10 cellular contexts compared by ENCODE assay signal in the genomic region with DNA sequence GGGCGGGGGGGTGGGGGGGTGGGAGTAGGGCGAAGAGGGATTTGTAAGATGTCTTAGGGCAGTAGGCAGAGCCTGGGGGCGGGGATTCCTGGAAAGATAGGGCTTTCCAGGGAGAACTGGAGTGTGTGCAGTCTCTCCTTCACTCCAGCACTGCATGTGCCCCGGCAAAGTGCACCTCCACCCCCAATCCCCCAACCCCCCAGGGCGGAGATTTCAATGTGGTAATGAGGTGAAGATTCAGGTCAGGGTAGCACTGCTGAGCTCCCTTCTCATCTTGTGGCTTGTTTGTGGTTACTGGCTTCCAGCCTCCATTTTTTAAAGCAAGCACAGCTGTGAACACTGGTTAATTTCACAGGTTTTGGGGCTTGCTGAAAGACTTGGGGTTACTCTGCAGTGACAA. TPM values are rescaled to one million over a fixed set of nuclear protein-coding genes. Genes with fewer than 3 reads are reported as not detected.
DNase-seq lines count a peak whose midpoint lies in the region; ATAC-seq and TF ChIP-seq lines count a peak whose summit lies in the region.
"Had no signal": no experiment of that assay in that cellular context is flagged by ENCODE, and none has a peak within 500 bp of the region (broad histone marks: within the 10 kb centered on the region; RNA-seq: fewer than 3 reads in every experiment).

No MANE protein-coding gene starts in this region.

- 15 to 19% methylated on average over 3 to 5 of the region's 5 CpGs for WGBS in body of pancreas, 2 donors
- WGBS in psoas muscle, 3 donors, result 24 to 55% (median 33%) methylated on average over 5 of the region's 5 CpGs
- 40% methylated on average over 5 of the region's 5 CpGs for WGBS in esophagus muscularis mucosa

- TF ChIP-seq EP300 in esophagus muscularis mucosa (IDR thresholded peaks at IDR 0.05), result no peak

- H3K4me1 Mint-ChIP-seq in CD8-positive, alpha-beta T cell (ENCODE audit: low read depth), result peaks cover 32% of the 10 kb centered on the region
- peaks cover 24% of the 10 kb centered on the region for H3K4me1 Mint-ChIP-seq in activated T-cell treated with anti-CD3 and anti-CD28 coated beads, Interleukin-2, amount 50 U/mL, for 4 hours (ENCODE audit: low read depth)
- peaks cover 6 to 12% (median 7%) of the 10 kb centered on the region in 3 donors for H3K4me1 Mint-ChIP-seq in naive B cell

- H3K27ac Mint-ChIP-seq in CD8-positive, alpha-beta T cell, result no peak overlapping the region
- H3K27ac Mint-ChIP-seq in naive B cell, result no peak overlapping the region

- no peak overlapping the region for H3K4me3 ChIP-seq in CD8-positive, alpha-beta T cell (ENCODE audit: low read depth, low read length)
- H3K4me3 ChIP-seq in HUES6 (ENCODE audit: low read depth, low read length) (peak overlapping the region; percentile 35), body of pancreas (no peak overlapping the region), psoas muscle (no peak overlapping the region), esophagus muscularis mucosa (no peak overlapping the region)

- TF ChIP-seq POLR2A in body of pancreas (IDR thresholded peaks at IDR 0.05), result no peak
- no peak for TF ChIP-seq POLR2A in esophagus muscularis mucosa (IDR thresholded peaks at IDR 0.05; ENCODE audit: low read depth)

- no peaks in the 10 kb centered on the region for H3K9me3 ChIP-seq in CD8-positive, alpha-beta T cell (ENCODE audit: low read length)
- H3K9me3 ChIP-seq in HUES6 (ENCODE audit: control insufficient read depth, insufficient read depth, low read depth, low read length) (no peaks in the 10 kb centered on the region), body of pancreas (no peaks in the 10 kb centered on the region), psoas muscle (no peaks in the 10 kb centered on the region), esophagus muscularis mucosa (no peaks in the 10 kb centered on the region)

- CTCF ChIA-PET in CD8-positive, alpha-beta T cell (lab: Charles Lee), result interaction anchor here (0.7 kb wide), 1 partner anchor 108 kb away, joined by 3 read pairs; no protein-coding TSS in a partner anchor

- POLR2A ChIA-PET in CD8-positive, alpha-beta T cell (lab: Charles Lee), result interaction anchor here (1.0 to 2.2 kb wide), 2 partner anchors 18 to 51 kb away, joined by 3 to 9 read pairs; partner anchors contain the start of genes PCED1A and VPS16

- peak; percentile 87 for ATAC-seq in CD8-positive, alpha-beta T cell
- peak; percentile 64 to 69 for ATAC-seq in activated T-cell treated with anti-CD3 and anti-CD28 coated beads, Interleukin-2, amount 50 U/mL, for 4 hours
- peak; percentile 27 to 59 for ATAC-seq in naive B cell (ENCODE audit: low read depth in 2 of 2)
- ATAC-seq in body of pancreas, result no peak
- ATAC-seq in psoas muscle, result no peak
- ATAC-seq in HG03457 (IDR thresholded peaks at IDR 0.05; ENCODE audit: unreplicated experiment), result no peak

- intact Hi-C loops in CD8-positive, alpha-beta T cell (cut with DNase I, micrococcal nuclease), result no loop called here
- intact Hi-C loops in body of pancreas (cut with DNase I) (no loop called here), psoas muscle (cut with DNase I) (no loop called here), esophagus muscularis mucosa (cut with DNase I) (no loop called here)

- H3K9ac ChIP-seq in HUES6 (ENCODE audit: low read length), result no peak overlapping the region

- peak; percentile 15 to 72 (median 28) for DNase-seq in CD8-positive, alpha-beta T cell
- no peak for DNase-seq in activated T-cell treated with anti-CD3 and anti-CD28 coated beads, Interleukin-2, amount 50 U/mL, for 4 hours
- no peak for DNase-seq in naive B cell
- no peak for DNase-seq in body of pancreas
- DNase-seq in psoas muscle, result no peak
- no peak for DNase-seq in esophagus muscularis mucosa (ENCODE audit: extremely low spot score)
- DNase-seq: stimulated activated CD4-positive, alpha-beta T cell treated with anti-CD3 and anti-CD28 coated beads, Interleukin-4, amount 100 ng/mL, for 1 hour had no signal

- no peaks in the 10 kb centered on the region for H3K36me3 Mint-ChIP-seq in CD8-positive, alpha-beta T cell
- no peaks in the 10 kb centered on the region for H3K36me3 Mint-ChIP-seq in activated T-cell treated with anti-CD3 and anti-CD28 coated beads, Interleukin-2, amount 50 U/mL, for 4 hours (ENCODE audit: insufficient read depth)
- peaks cover 4 to 9% of the 10 kb centered on the region in 2 donors for H3K36me3 Mint-ChIP-seq in naive B cell

- H3K4me1 ChIP-seq in CD8-positive, alpha-beta T cell (ENCODE audit: insufficient read depth, low read length), result peaks cover 28% of the 10 kb centered on the region
- H3K4me1 ChIP-seq in HUES6 (ENCODE audit: control insufficient read depth, insufficient read depth, low read length) (peaks cover 15% of the 10 kb centered on the region), body of pancreas (peaks cover 4% of the 10 kb centered on the region), psoas muscle (no peaks in the 10 kb centered on the region), esophagus muscularis mucosa (peaks cover 0 to 14% (median 13%) of the 10 kb centered on the region in 4 donors)

- peaks cover 10% of the 10 kb centered on the region for H3K27me3 Mint-ChIP-seq in CD8-positive, alpha-beta T cell (ENCODE audit: low read depth)
- peaks cover 26% of the 10 kb centered on the region for H3K27me3 Mint-ChIP-seq in activated T-cell treated with anti-CD3 and anti-CD28 coated beads, Interleukin-2, amount 50 U/mL, for 4 hours (ENCODE audit: low read depth)
- peaks cover 20 to 62% (median 35%) of the 10 kb centered on the region in 3 donors for H3K27me3 Mint-ChIP-seq in naive B cell

- H3K27ac ChIP-seq in CD8-positive, alpha-beta T cell (ENCODE audit: low read depth, low read length), result no peak overlapping the region
- H3K27ac ChIP-seq in HUES6 (ENCODE audit: low read depth, low read length), result no peak overlapping the region
- H3K27ac ChIP-seq in body of pancreas, result no peak overlapping the region
- no peak overlapping the region for H3K27ac ChIP-seq in psoas muscle
- H3K27ac ChIP-seq in esophagus muscularis mucosa (replicated peaks in 1 of 4), result no peak overlapping the region

- no peaks in the 10 kb centered on the region for H3K9me3 Mint-ChIP-seq in CD8-positive, alpha-beta T cell
- H3K9me3 Mint-ChIP-seq in activated T-cell treated with anti-CD3 and anti-CD28 coated beads, Interleukin-2, amount 50 U/mL, for 4 hours, result no peaks in the 10 kb centered on the region
- peaks cover 0 to 3% (median 0%) of the 10 kb centered on the region in 7 donors for H3K9me3 Mint-ChIP-seq in naive B cell

- H3K36me3 ChIP-seq in CD8-positive, alpha-beta T cell (ENCODE audit: insufficient read depth, low read length), result no peaks in the 10 kb centered on the region
- no peaks in the 10 kb centered on the region for H3K36me3 ChIP-seq in HUES6 (ENCODE audit: control insufficient read depth, insufficient read depth, low read length)
- H3K36me3 ChIP-seq in body of pancreas (replicated peaks in 1 of 2; ENCODE audit: insufficient read depth in 1 of 2, low read depth in 2 of 2), result no peaks in the 10 kb centered on the region
- H3K36me3 ChIP-seq in psoas muscle (ENCODE audit: insufficient read depth in 1 of 2, low read depth in 1 of 2), result no peaks in the 10 kb centered on the region
- no peaks in the 10 kb centered on the region for H3K36me3 ChIP-seq in esophagus muscularis mucosa

- H3K27me3 ChIP-seq in CD8-positive, alpha-beta T cell (ENCODE audit: insufficient read depth, low read length), result no peaks in the 10 kb centered on the region
- H3K27me3 ChIP-seq in HUES6 (ENCODE audit: control insufficient read depth, insufficient read depth, low read length) (peaks cover 55% of the 10 kb centered on the region), body of pancreas (peaks cover 0 to 10% of the 10 kb centered on the region in 2 donors), psoas muscle (ENCODE audit: insufficient read depth in 3 of 3, low read length in 2 of 3) (peaks cover 0 to 62% (median 18%) of the 10 kb centered on the region in 3 donors), esophagus muscularis mucosa (peaks cover 0 to 67% (median 20%) of the 10 kb centered on the region in 4 donors)

- peak overlapping the region; percentile 70 for H3K4me3 Mint-ChIP-seq in CD8-positive, alpha-beta T cell
- H3K4me3 Mint-ChIP-seq in activated T-cell treated with anti-CD3 and anti-CD28 coated beads, Interleukin-2, amount 50 U/mL, for 4 hours, result no peak overlapping the region
- no peak overlapping the region for H3K4me3 Mint-ChIP-seq in naive B cell

- no peak for TF ChIP-seq CTCF in CD8-positive, alpha-beta T cell (IDR thresholded peaks at IDR 0.05)
- TF ChIP-seq CTCF in body of pancreas (IDR thresholded peaks at IDR 0.05), result no peak
- TF ChIP-seq CTCF in psoas muscle (IDR thresholded peaks at IDR 0.05), result no peak
- no peak for TF ChIP-seq CTCF in esophagus muscularis mucosa (IDR thresholded peaks at IDR 0.05)

RNA-seq across cellular contexts. Expression of gene TMEM239, which starts 5.9 kb away (rescaled TPM):
- not detected for total RNA-seq in CD8-positive, alpha-beta T cell
- total RNA-seq in activated T-cell treated with anti-CD3 and anti-CD28 coated beads, Interleukin-2, amount 50 U/mL, for 4 hours, result not detected
- polyA plus RNA-seq in naive B cell (ENCODE audit: low read depth in 6 of 6) (not detected), psoas muscle (not detected)
- total RNA-seq in body of pancreas (not detected), psoas muscle (not detected), esophagus muscularis mucosa (not detected)
- total RNA-seq: lung microvascular endothelial cell had no signal

RNA-seq across cellular contexts. Expression of gene C20orf141, which starts 7.3 kb away (rescaled TPM):
- total RNA-seq in CD8-positive, alpha-beta T cell, result not detected
- not detected for total RNA-seq in activated T-cell treated with anti-CD3 and anti-CD28 coated beads, Interleukin-2, amount 50 U/mL, for 4 hours
- polyA plus RNA-seq in naive B cell (ENCODE audit: low read depth in 6 of 6) (not detected), psoas muscle (not detected)
- total RNA-seq in body of pancreas (not detected), psoas muscle (not detected), esophagus muscularis mucosa (not detected)
- total RNA-seq: lung microvascular endothelial cell had no signal

RNA-seq across cellular contexts. Expression of gene PCED1A, which starts 18.4 kb away (rescaled TPM):
- 10 to 100 TPM; 58.7 to 62.2 TPM for total RNA-seq in CD8-positive, alpha-beta T cell
- 10 to 100 TPM; 12.1 to 16.8 (median 12.9) TPM for total RNA-seq in activated T-cell treated with anti-CD3 and anti-CD28 coated beads, Interleukin-2, amount 50 U/mL, for 4 hours
- polyA plus RNA-seq in naive B cell (ENCODE audit: low read depth in 6 of 6) (10 to 100 TPM; 16.6 to 38.4 (median 22.5) TPM), psoas muscle (1 to 10 TPM; 4.2 to 6.5 (median 5.7) TPM)
- total RNA-seq in body of pancreas (10 to 100 TPM; 26.5 to 48.1 TPM), psoas muscle (10 to 100 TPM in 1 of 4 donors, 1 to 10 TPM in 3; 4.8 to 11.5 (median 8.0) TPM), esophagus muscularis mucosa (10 to 100 TPM; 15.1 to 24.1 (median 22.5) TPM)

RNA-seq across cellular contexts. Expression of gene VPS16, which starts 18.5 kb away (rescaled TPM):
- 10 to 100 TPM; 40.7 to 41.1 TPM for total RNA-seq in CD8-positive, alpha-beta T cell
- 10 to 100 TPM; 39.9 to 42.4 (median 41.6) TPM for total RNA-seq in activated T-cell treated with anti-CD3 and anti-CD28 coated beads, Interleukin-2, amount 50 U/mL, for 4 hours
- polyA plus RNA-seq in naive B cell (ENCODE audit: low read depth in 6 of 6) (10 to 100 TPM; 23.2 to 36.6 (median 29.1) TPM), psoas muscle (10 to 100 TPM; 17.1 to 20.2 (median 18.1) TPM)
- total RNA-seq in body of pancreas (10 to 100 TPM; 21.3 to 25.4 TPM), psoas muscle (10 to 100 TPM; 19.2 to 25.5 (median 23.7) TPM), esophagus muscularis mucosa (10 to 100 TPM; 22.0 to 37.5 (median 30.2) TPM)

RNA-seq across cellular contexts. Expression of gene CPXM1, which starts 21.6 kb away (rescaled TPM):
- under 1 TPM; 0.38 to 0.50 TPM for total RNA-seq in CD8-positive, alpha-beta T cell
- 1 to 10 TPM in 1 of 3 donors, under 1 TPM in 2; 0.95 to 3.8 (median 0.98) TPM for total RNA-seq in activated T-cell treated with anti-CD3 and anti-CD28 coated beads, Interleukin-2, amount 50 U/mL, for 4 hours
- polyA plus RNA-seq in naive B cell (ENCODE audit: low read depth in 6 of 6) (not detected), psoas muscle (1 to 10 TPM in 1 of 3 donors, under 1 TPM in 2; 0.30 to 1.1 (median 0.34) TPM)
- total RNA-seq in body of pancreas (1 to 10 TPM; 2.3 to 4.9 TPM), psoas muscle (1 to 10 TPM in 1 of 4 donors, under 1 TPM in 3; 0.27 to 1.3 (median 0.53) TPM), esophagus muscularis mucosa (1 to 10 TPM in 1 of 4 donors, under 1 TPM in 2, not detected in 1; 0.17 to 1.3 (median 0.45) TPM)

Comparison
In these comparisons a context has a peak if more than half of its experiments do, and no peak if none do; other contexts are left out.
1. ATAC-seq: peak in CD8-positive, alpha-beta T cell (single experiment), activated T-cell treated with anti-CD3 and anti-CD28 coated beads, Interleukin-2, amount 50 U/mL, for 4 hours (2 of 2) and naive B cell (2 of 2); none in body of pancreas (single experiment), psoas muscle (0 of 4) and HG03457 (single experiment).
2. DNase-seq: peak in CD8-positive, alpha-beta T cell (7 of 7); none in activated T-cell treated with anti-CD3 and anti-CD28 coated beads, Interleukin-2, amount 50 U/mL, for 4 hours (single experiment), naive B cell (single experiment), body of pancreas (0 of 4), psoas muscle (0 of 2) and esophagus muscularis mucosa (single experiment).